ENCODE assay signal across 1 cellular context in genomic region chr3:141050576-141050912, GRCh38.
TF ChIP-seq lines count a peak whose summit lies in the region.

No MANE protein-coding gene starts in this region.

TF ChIP-seq in SK-N-SH treated with all-trans-retinoic acid at 6 μM for 48 hours, 23 proteins besides CTCF, POLR2A, EP300 and RAD21 (continued from another document):
- TF ChIP-seq ZNF8 (CRISPR knock-in tag; IDR thresholded peaks at IDR 0.05) (no peak), SNAI2 (CRISPR knock-in tag; IDR thresholded peaks at IDR 0.05) (no peak), RARB (CRISPR knock-in tag; IDR thresholded peaks at IDR 0.05) (no peak), TCF4 (CRISPR knock-in tag; IDR thresholded peaks at IDR 0.05; ENCODE audit: borderline replicate concordance) (no peak), ESRRG (CRISPR knock-in tag; IDR thresholded peaks at IDR 0.05) (no peak), ZNF565 (CRISPR knock-in tag; conservative IDR thresholded peaks at IDR 0.05; ENCODE audit: low read depth) (no peak)
- TF ChIP-seq, protein P1, sequence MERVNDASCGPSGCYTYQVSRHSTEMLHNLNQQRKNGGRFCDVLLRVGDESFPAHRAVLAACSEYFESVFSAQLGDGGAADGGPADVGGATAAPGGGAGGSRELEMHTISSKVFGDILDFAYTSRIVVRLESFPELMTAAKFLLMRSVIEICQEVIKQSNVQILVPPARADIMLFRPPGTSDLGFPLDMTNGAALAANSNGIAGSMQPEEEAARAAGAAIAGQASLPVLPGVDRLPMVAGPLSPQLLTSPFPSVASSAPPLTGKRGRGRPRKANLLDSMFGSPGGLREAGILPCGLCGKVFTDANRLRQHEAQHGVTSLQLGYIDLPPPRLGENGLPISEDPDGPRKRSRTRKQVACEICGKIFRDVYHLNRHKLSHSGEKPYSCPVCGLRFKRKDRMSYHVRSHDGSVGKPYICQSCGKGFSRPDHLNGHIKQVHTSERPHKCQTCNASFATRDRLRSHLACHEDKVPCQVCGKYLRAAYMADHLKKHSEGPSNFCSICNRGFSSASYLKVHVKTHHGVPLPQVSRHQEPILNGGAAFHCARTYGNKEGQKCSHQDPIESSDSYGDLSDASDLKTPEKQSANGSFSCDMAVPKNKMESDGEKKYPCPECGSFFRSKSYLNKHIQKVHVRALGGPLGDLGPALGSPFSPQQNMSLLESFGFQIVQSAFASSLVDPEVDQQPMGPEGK (CRISPR knock-in tag; IDR thresholded peaks at IDR 0.05; ENCODE audit: borderline replicate concordance), result no peak
- TF ChIP-seq, protein P2, sequence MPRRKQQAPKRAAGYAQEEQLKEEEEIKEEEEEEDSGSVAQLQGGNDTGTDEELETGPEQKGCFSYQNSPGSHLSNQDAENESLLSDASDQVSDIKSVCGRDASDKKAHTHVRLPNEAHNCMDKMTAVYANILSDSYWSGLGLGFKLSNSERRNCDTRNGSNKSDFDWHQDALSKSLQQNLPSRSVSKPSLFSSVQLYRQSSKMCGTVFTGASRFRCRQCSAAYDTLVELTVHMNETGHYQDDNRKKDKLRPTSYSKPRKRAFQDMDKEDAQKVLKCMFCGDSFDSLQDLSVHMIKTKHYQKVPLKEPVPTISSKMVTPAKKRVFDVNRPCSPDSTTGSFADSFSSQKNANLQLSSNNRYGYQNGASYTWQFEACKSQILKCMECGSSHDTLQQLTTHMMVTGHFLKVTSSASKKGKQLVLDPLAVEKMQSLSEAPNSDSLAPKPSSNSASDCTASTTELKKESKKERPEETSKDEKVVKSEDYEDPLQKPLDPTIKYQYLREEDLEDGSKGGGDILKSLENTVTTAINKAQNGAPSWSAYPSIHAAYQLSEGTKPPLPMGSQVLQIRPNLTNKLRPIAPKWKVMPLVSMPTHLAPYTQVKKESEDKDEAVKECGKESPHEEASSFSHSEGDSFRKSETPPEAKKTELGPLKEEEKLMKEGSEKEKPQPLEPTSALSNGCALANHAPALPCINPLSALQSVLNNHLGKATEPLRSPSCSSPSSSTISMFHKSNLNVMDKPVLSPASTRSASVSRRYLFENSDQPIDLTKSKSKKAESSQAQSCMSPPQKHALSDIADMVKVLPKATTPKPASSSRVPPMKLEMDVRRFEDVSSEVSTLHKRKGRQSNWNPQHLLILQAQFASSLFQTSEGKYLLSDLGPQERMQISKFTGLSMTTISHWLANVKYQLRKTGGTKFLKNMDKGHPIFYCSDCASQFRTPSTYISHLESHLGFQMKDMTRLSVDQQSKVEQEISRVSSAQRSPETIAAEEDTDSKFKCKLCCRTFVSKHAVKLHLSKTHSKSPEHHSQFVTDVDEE (CRISPR knock-in tag; IDR thresholded peaks at IDR 0.05), result no peak
